Comparison of ENCODE assay signal across 19 cellular contexts in genomic region chr11:27263046-27263445, GRCh38.
A peak's percentile ranks its signal among the peaks of the same experiment; 100 is the strongest.
DNase-seq lines count a peak whose midpoint lies in the region; ATAC-seq and TF ChIP-seq lines count a peak whose summit lies in the region.
"Had no signal": no experiment of that assay in that cellular context is flagged by ENCODE, and none has a peak within 500 bp of the region (broad histone marks: within the 10 kb centered on the region; RNA-seq: fewer than 3 reads in every experiment).

No MANE protein-coding gene starts in this region.

- no peak overlapping the region for H3K9ac ChIP-seq in GM23248

- no peaks in the 10 kb centered on the region for H3K79me2 ChIP-seq in GM23248 (ENCODE audit: insufficient read depth)

- TF ChIP-seq CTCF in AG10803 (conservative IDR thresholded peaks at IDR 0.05; ENCODE audit: low read length) = no peak

- H3K4me1 Mint-ChIP-seq in natural killer cell treated with Interleukin-12 subunit alpha and Interleukin-12 subunit beta and Interleukin-15 and Interleukin-18, amount 100 ng/mL, for 72 hours (ENCODE audit: low read depth in 2 of 2) = no peaks in the 10 kb centered on the region
- H3K4me1 Mint-ChIP-seq: CD4-positive, alpha-beta memory T cell had no signal

- no peaks in the 10 kb centered on the region for H3K36me3 ChIP-seq in GM23248 (ENCODE audit: low read depth)
- no peaks in the 10 kb centered on the region for H3K36me3 ChIP-seq in SJSA1
- H3K36me3 ChIP-seq: BE2C had no signal

- H3K9me2 ChIP-seq in GM23248 (ENCODE audit: insufficient read depth) = no peaks in the 10 kb centered on the region

- ATAC-seq in Right ventricle myocardium inferior = no peak
- ATAC-seq in natural killer cell treated with Interleukin-12 subunit alpha and Interleukin-12 subunit beta and Interleukin-15 and Interleukin-18, amount 100 ng/mL, for 72 hours = no peak
- ATAC-seq: HCT116 had no signal

- no peaks in the 10 kb centered on the region for H3K27me3 Mint-ChIP-seq in natural killer cell treated with Interleukin-12 subunit alpha and Interleukin-12 subunit beta and Interleukin-15 and Interleukin-18, amount 100 ng/mL, for 72 hours

- H3K4me3 ChIP-seq in AG10803 (ENCODE audit: low read length) = no peak overlapping the region
- no peak overlapping the region for H3K4me3 ChIP-seq in GM23248
- no peak overlapping the region for H3K4me3 ChIP-seq in SJSA1

- H4K20me1 ChIP-seq in GM23248 (ENCODE audit: insufficient read depth) = no peaks in the 10 kb centered on the region

- in situ Hi-C loops in GM23248 (cut with MboI) = no loop called here

- no peak overlapping the region for H3K4me3 Mint-ChIP-seq in natural killer cell treated with Interleukin-12 subunit alpha and Interleukin-12 subunit beta and Interleukin-15 and Interleukin-18, amount 100 ng/mL, for 72 hours
- H3K4me3 Mint-ChIP-seq: CD4-positive, alpha-beta memory T cell; H9 had no signal

- no peaks in the 10 kb centered on the region for H3K4me1 ChIP-seq in GM23248 (ENCODE audit: insufficient read depth)
- H3K4me1 ChIP-seq in SJSA1 (replicated peaks) = peaks cover 22% of the 10 kb centered on the region
- H3K4me1 ChIP-seq: Caco-2 had no signal

- DNase-seq in AG10803 (ENCODE audit: low read depth) (peak; percentile 78), GM23248 (peak; percentile 12), SJSA1 (ENCODE audit: low read depth in 1 of 2, low spot score in 2 of 2) (peak in 1 of 2 experiments; percentile 71), fibroblast of gingiva (ENCODE audit: low read depth) (peak; percentile 47), Right ventricle myocardium inferior (ENCODE audit: missing footprints) (no peak), COLO668 (lab: John Stamatoyannopoulos, UW; ENCODE audit: unreplicated experiment) (no peak), inferior parietal cortex (ENCODE audit: extremely low spot score) (no peak)
- DNase-seq in natural killer cell treated with Interleukin-12 subunit alpha and Interleukin-12 subunit beta and Interleukin-15 and Interleukin-18, amount 100 ng/mL, for 72 hours (ENCODE audit: low spot score) = no peak
- DNase-seq: AML-193; BE2C; C1 segment of cervical spinal cord; Caco-2; CD4-positive, alpha-beta memory T cell; DMS153; EL; GF-D8; H9 had no signal

- no peak overlapping the region for H2AFZ ChIP-seq in GM23248

- H3K9me3 ChIP-seq in GM23248 (ENCODE audit: low read depth) (no peaks in the 10 kb centered on the region), SJSA1 (replicated peaks) (no peaks in the 10 kb centered on the region)
- H3K9me3 ChIP-seq: BE2C, Caco-2 had no signal

- no peak overlapping the region for H3K27ac Mint-ChIP-seq in natural killer cell treated with Interleukin-12 subunit alpha and Interleukin-12 subunit beta and Interleukin-15 and Interleukin-18, amount 100 ng/mL, for 72 hours
- H3K27ac Mint-ChIP-seq: CD4-positive, alpha-beta memory T cell; H9 had no signal

- H3K27me3 ChIP-seq in GM23248 (replicated peaks; ENCODE audit: insufficient read depth) (no peaks in the 10 kb centered on the region), SJSA1 (replicated peaks) (no peaks in the 10 kb centered on the region)
- H3K27me3 ChIP-seq: BE2C had no signal

- peaks cover 7% of the 10 kb centered on the region for H3K9me3 Mint-ChIP-seq in natural killer cell treated with Interleukin-12 subunit alpha and Interleukin-12 subunit beta and Interleukin-15 and Interleukin-18, amount 100 ng/mL, for 72 hours
- H3K9me3 Mint-ChIP-seq: H9 had no signal

- no peak overlapping the region for H3K4me2 ChIP-seq in GM23248 (ENCODE audit: unreplicated experiment)

- no peaks in the 10 kb centered on the region for H3K36me3 Mint-ChIP-seq in natural killer cell treated with Interleukin-12 subunit alpha and Interleukin-12 subunit beta and Interleukin-15 and Interleukin-18, amount 100 ng/mL, for 72 hours
- H3K36me3 Mint-ChIP-seq: CD4-positive, alpha-beta memory T cell had no signal

- no peaks in the 10 kb centered on the region for H3F3A ChIP-seq in GM23248 (ENCODE audit: insufficient read depth)

- intact Hi-C loops in Right ventricle myocardium inferior (cut with DNase I) = no loop called here

- H3K27ac ChIP-seq in GM23248 = no peak overlapping the region
- H3K27ac ChIP-seq in SJSA1 = peak overlapping the region; percentile 24
- H3K27ac ChIP-seq: 22Rv1 had no signal

Comparison
In these comparisons a context has a peak if more than half of its experiments do, and no peak if none do; other contexts are left out.
1. DNase-seq: peak in AG10803 (single experiment), GM23248 (single experiment) and fibroblast of gingiva (single experiment); none in Right ventricle myocardium inferior (single experiment), COLO668 (single experiment), natural killer cell treated with Interleukin-12 subunit alpha and Interleukin-12 subunit beta and Interleukin-15 and Interleukin-18, amount 100 ng/mL, for 72 hours (single experiment) and inferior parietal cortex (single experiment).